In the genomic region with DNA sequence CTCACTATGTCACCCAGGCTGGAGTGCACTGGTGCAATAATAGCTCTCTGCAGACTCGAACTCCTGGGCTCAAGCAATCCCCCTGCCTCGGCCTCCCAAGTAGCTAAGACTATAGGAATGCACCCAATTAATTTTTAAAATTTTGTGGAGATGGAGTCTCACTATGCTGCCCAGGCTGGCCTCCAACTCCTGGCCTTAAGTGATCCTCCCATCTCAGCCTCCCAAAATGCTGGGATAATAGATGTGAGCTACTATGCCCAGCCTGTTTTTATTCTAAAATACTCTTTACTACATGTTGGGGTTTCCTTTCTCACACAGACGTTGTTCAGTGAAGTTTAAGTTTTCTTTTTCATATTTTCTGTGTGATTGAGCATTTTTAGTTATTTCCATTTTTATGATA, we compare ENCODE assay signal across 31 cellular contexts.
"Had no signal": no experiment of that assay in that cellular context is flagged by ENCODE, and none has a peak within 500 bp of the region (broad histone marks: within the 10 kb centered on the region; RNA-seq: fewer than 3 reads in every experiment).

No MANE protein-coding gene starts in this region.

- H3K4me3 ChIP-seq: ascending aorta, cardiac muscle cell had no signal

- DNase-seq: activated CD4-positive, alpha-beta memory T cell treated with anti-CD3 and anti-CD28 coated beads, Interleukin-2, amount 10 ng/mL, durations not matched to agents 7 days and 5 days; activated CD4-positive, alpha-beta T cell treated with anti-CD3 and anti-CD28 coated beads for 1 hour; activated CD4-positive, alpha-beta T cell treated with anti-CD3 and anti-CD28 coated beads for 36 hours; activated CD4-positive, alpha-beta T cell treated with anti-CD3 and anti-CD28 coated beads for 48 hours; activated CD4-positive, alpha-beta T cell treated with anti-CD3 and anti-CD28 coated beads, Interleukin-2, amount 10 ng/mL, durations not matched to agents 7 days and 5 days; activated CD4-positive, alpha-beta T cell treated with anti-CD3 and anti-CD28 coated beads, Interleukin-2, amount 50 U/mL, for 48 hours; activated CD4-positive, CD25-positive, alpha-beta regulatory T cell; activated CD8-positive, alpha-beta memory T cell treated with anti-CD3 and anti-CD28 coated beads for 24 hours; activated CD8-positive, alpha-beta memory T cell treated with anti-CD3 and anti-CD28 coated beads, Interleukin-2, amount 10 ng/mL, durations not matched to agents 7 days and 5 days; activated CD8-positive, alpha-beta memory T cell treated with anti-CD3 and anti-CD28 coated beads, Interleukin-2, amount 50 U/mL, for 48 hours; activated CD8-positive, alpha-beta T cell treated with anti-CD3 and anti-CD28 coated beads, Interleukin-2, amount 10 ng/mL, durations not matched to agents 7 days and 5 days; activated effector memory CD4-positive, alpha-beta T cell treated with Interleukin-2 at 50 U/mL for 16 hours; activated gamma-delta T cell; activated naive CD4-positive, alpha-beta T cell treated with anti-CD3 and anti-CD28 coated beads, Interleukin-2, amount 10 ng/mL, durations not matched to agents 7 days and 5 days; activated naive CD4-positive, alpha-beta T cell treated with Interleukin-2 at 50 U/mL for 16 hours; activated naive CD8-positive, alpha-beta T cell treated with anti-CD3 and anti-CD28 coated beads, Interleukin-2, amount 10 ng/mL, durations not matched to agents 7 days and 5 days; activated naive CD8-positive, alpha-beta T cell treated with anti-CD3 and anti-CD28 coated beads, Interleukin-2, amount 50 U/mL, for 24 hours; activated T-cell treated with anti-CD3 and anti-CD28 coated beads, Interleukin-2, amount 50 U/mL, for 24 hours; activated T-cell treated with anti-CD3 and anti-CD28 coated beads, Interleukin-2, amount 50 U/mL, for 48 hours; amygdala; anterior cingulate cortex; caudate nucleus; cerebellar nuclear complex; T-helper 2 cell; T-helper 9 cell had no signal

- ATAC-seq: activated CD4-positive, alpha-beta T cell treated with anti-CD3 and anti-CD28 coated beads for 36 hours; activated CD4-positive, CD25-positive, alpha-beta regulatory T cell treated with anti-CD3 and anti-CD28 coated beads, Interleukin-2, amount 50 U/mL, for 24 hours; activated CD8-positive, alpha-beta memory T cell treated with anti-CD3 and anti-CD28 coated beads, Interleukin-2, amount 10 ng/mL, durations not matched to agents 7 days and 5 days; activated CD8-positive, alpha-beta T cell treated with anti-CD3 and anti-CD28 coated beads, Interleukin-2, amount 10 ng/mL, durations not matched to agents 7 days and 5 days; activated naive CD8-positive, alpha-beta T cell treated with anti-CD3 and anti-CD28 coated beads, Interleukin-2, amount 50 U/mL, for 24 hours had no signal

- H3K9me3 ChIP-seq: ascending aorta had no signal

- H3K36me3 ChIP-seq: ascending aorta, cardiac muscle cell had no signal

- H3K27me3 ChIP-seq: ascending aorta, cardiac muscle cell had no signal

- FAIRE-seq: bronchial epithelial cell, TTC549 had no signal

- H3K27ac ChIP-seq: ascending aorta, cardiac muscle cell, VCaP had no signal
